ENCODE assay signal across 1 cellular context in genomic region chr6:14693301-14694192, GRCh38.
TF ChIP-seq lines count a peak whose summit lies in the region.

No MANE protein-coding gene starts in this region.

TF ChIP-seq in K562, 482 proteins besides CTCF, POLR2A, EP300 and RAD21 (continues in another document):
- peak; percentile 69 for TF ChIP-seq ZNF592 (IDR thresholded peaks at IDR 0.05)
- peak; percentile 63; the same call in 1 of the 2 replicates for TF ChIP-seq DPF2 (IDR thresholded peaks at IDR 0.05)
- TF ChIP-seq SNAPC5 (CRISPR knock-in tag; IDR thresholded peaks at IDR 0.05): no peak
- no peak for TF ChIP-seq KLF13 (tag; IDR thresholded peaks at IDR 0.05; ENCODE audit: borderline replicate concordance, low read depth)
- no peak for TF ChIP-seq TCF7L2 (IDR thresholded peaks at IDR 0.05; ENCODE audit: low read depth, low read length)
- no peak for TF ChIP-seq SMAD2 (IDR thresholded peaks at IDR 0.05; ENCODE audit: low read depth, low read length)
- TF ChIP-seq TBP (optimal IDR thresholded peaks at IDR 0.05; ENCODE audit: low read depth, low read length): no peak
- TF ChIP-seq, protein P1, sequence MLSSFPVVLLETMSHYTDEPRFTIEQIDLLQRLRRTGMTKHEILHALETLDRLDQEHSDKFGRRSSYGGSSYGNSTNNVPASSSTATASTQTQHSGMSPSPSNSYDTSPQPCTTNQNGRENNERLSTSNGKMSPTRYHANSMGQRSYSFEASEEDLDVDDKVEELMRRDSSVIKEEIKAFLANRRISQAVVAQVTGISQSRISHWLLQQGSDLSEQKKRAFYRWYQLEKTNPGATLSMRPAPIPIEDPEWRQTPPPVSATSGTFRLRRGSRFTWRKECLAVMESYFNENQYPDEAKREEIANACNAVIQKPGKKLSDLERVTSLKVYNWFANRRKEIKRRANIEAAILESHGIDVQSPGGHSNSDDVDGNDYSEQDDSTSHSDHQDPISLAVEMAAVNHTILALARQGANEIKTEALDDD (IDR thresholded peaks at IDR 0.05): peak; percentile 70
- no peak for TF ChIP-seq SNIP1 (IDR thresholded peaks at IDR 0.05; ENCODE audit: low read depth)
- TF ChIP-seq NR2C1 (IDR thresholded peaks at IDR 0.05): no peak
- TF ChIP-seq NR2C1 (tag; IDR thresholded peaks at IDR 0.05): no peak
- TF ChIP-seq, protein P2, sequence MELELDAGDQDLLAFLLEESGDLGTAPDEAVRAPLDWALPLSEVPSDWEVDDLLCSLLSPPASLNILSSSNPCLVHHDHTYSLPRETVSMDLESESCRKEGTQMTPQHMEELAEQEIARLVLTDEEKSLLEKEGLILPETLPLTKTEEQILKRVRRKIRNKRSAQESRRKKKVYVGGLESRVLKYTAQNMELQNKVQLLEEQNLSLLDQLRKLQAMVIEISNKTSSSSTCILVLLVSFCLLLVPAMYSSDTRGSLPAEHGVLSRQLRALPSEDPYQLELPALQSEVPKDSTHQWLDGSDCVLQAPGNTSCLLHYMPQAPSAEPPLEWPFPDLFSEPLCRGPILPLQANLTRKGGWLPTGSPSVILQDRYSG (tag; conservative IDR thresholded peaks at IDR 0.05; ENCODE audit: low read depth): peak; percentile 68; the same call in 1 of the 2 replicates
- TF ChIP-seq, protein P3, sequence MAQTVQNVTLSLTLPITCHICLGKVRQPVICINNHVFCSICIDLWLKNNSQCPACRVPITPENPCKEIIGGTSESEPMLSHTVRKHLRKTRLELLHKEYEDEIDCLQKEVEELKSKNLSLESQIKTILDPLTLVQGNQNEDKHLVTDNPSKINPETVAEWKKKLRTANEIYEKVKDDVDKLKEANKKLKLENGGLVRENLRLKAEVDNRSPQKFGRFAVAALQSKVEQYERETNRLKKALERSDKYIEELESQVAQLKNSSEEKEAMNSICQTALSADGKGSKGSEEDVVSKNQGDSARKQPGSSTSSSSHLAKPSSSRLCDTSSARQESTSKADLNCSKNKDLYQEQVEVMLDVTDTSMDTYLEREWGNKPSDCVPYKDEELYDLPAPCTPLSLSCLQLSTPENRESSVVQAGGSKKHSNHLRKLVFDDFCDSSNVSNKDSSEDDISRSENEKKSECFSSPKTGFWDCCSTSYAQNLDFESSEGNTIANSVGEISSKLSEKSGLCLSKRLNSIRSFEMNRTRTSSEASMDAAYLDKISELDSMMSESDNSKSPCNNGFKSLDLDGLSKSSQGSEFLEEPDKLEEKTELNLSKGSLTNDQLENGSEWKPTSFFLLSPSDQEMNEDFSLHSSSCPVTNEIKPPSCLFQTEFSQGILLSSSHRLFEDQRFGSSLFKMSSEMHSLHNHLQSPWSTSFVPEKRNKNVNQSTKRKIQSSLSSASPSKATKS (CRISPR knock-in tag; IDR thresholded peaks at IDR 0.05): no peak
- no peak for TF ChIP-seq ZBED1 (IDR thresholded peaks at IDR 0.05)
- peak; percentile 28; the same call in 1 of the 2 replicates for TF ChIP-seq BRD4 (IDR thresholded peaks at IDR 0.05)
- TF ChIP-seq SMAD4 (CRISPR knock-in tag; conservative IDR thresholded peaks at IDR 0.05): peak; percentile 57; the same call in 1 of the 2 replicates
- TF ChIP-seq, protein P4, sequence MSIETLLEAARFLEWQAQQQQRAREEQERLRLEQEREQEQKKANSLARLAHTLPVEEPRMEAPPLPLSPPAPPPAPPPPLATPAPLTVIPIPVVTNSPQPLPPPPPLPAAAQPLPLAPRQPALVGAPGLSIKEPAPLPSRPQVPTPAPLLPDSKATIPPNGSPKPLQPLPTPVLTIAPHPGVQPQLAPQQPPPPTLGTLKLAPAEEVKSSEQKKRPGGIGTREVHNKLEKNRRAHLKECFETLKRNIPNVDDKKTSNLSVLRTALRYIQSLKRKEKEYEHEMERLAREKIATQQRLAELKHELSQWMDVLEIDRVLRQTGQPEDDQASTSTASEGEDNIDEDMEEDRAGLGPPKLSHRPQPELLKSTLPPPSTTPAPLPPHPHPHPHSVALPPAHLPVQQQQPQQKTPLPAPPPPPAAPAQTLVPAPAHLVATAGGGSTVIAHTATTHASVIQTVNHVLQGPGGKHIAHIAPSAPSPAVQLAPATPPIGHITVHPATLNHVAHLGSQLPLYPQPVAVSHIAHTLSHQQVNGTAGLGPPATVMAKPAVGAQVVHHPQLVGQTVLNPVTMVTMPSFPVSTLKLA (conservative IDR thresholded peaks at IDR 0.05): 0 out of 4 replicates have a peak, but pooled peaks of 1 of the 2 experiments have one; percentile 16
- TF ChIP-seq FOXM1 (IDR thresholded peaks at IDR 0.05; ENCODE audit: low read depth): 0 out of 2 replicates have a peak, but pooled peaks have one; percentile 13
- no peak for TF ChIP-seq FOXM1 (CRISPR knock-in tag; IDR thresholded peaks at IDR 0.05; ENCODE audit: low read depth)
- no peak for TF ChIP-seq ZNF695 (CRISPR knock-in tag; IDR thresholded peaks at IDR 0.05)
- TF ChIP-seq, protein P5, sequence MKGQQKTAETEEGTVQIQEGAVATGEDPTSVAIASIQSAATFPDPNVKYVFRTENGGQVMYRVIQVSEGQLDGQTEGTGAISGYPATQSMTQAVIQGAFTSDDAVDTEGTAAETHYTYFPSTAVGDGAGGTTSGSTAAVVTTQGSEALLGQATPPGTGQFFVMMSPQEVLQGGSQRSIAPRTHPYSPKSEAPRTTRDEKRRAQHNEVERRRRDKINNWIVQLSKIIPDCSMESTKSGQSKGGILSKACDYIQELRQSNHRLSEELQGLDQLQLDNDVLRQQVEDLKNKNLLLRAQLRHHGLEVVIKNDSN (CRISPR knock-in tag; IDR thresholded peaks at IDR 0.05): no peak
- TF ChIP-seq GATA2 (CRISPR knock-in tag; IDR thresholded peaks at IDR 0.05): 0 out of 2 replicates have a peak, but pooled peaks have one; percentile 46
- TF ChIP-seq SP2 (IDR thresholded peaks at IDR 0.05; ENCODE audit: extremely low read depth, low read depth, low read length, poor library complexity, severe bottlenecking): no peak
- TF ChIP-seq CEBPG (CRISPR knock-in tag; IDR thresholded peaks at IDR 0.05): no peak
- TF ChIP-seq CEBPG (tag; conservative IDR thresholded peaks at IDR 0.05 in 1 of 2, IDR thresholded peaks at IDR 0.05 in 1 of 2): peak; percentile 66 to 73
- TF ChIP-seq PHF21A (IDR thresholded peaks at IDR 0.05; ENCODE audit: borderline replicate concordance, low read depth): no peak
- peak; percentile 15; the same call in 1 of the 2 replicates for TF ChIP-seq SMARCC2 (IDR thresholded peaks at IDR 0.05; ENCODE audit: low read depth)
- TF ChIP-seq ZNF766 (CRISPR knock-in tag; conservative IDR thresholded peaks at IDR 0.05): 0 out of 2 replicates have a peak, but pooled peaks have one; percentile 30
- no peak for TF ChIP-seq RNF2 (IDR thresholded peaks at IDR 0.05)
- no peak for TF ChIP-seq CCNT2 (IDR thresholded peaks at IDR 0.05; ENCODE audit: borderline replicate concordance, extremely low read depth, insufficient read length, low read depth, low read length)
- peak; percentile 85 for TF ChIP-seq CEBPB (tag; IDR thresholded peaks at IDR 0.05)
- TF ChIP-seq SREBF2 (CRISPR knock-in tag; IDR thresholded peaks at IDR 0.05): peak; percentile 78; the same call in 1 of the 2 replicates
- peak; percentile 10; the same call in 1 of the 2 replicates for TF ChIP-seq MYBL2 (IDR thresholded peaks at IDR 0.05; ENCODE audit: low read depth)
- TF ChIP-seq MYBL2 (CRISPR knock-in tag; IDR thresholded peaks at IDR 0.05; ENCODE audit: borderline replicate concordance): no peak
- no peak for TF ChIP-seq ZNF407 (IDR thresholded peaks at IDR 0.05; ENCODE audit: low read depth)
- TF ChIP-seq, protein P6, sequence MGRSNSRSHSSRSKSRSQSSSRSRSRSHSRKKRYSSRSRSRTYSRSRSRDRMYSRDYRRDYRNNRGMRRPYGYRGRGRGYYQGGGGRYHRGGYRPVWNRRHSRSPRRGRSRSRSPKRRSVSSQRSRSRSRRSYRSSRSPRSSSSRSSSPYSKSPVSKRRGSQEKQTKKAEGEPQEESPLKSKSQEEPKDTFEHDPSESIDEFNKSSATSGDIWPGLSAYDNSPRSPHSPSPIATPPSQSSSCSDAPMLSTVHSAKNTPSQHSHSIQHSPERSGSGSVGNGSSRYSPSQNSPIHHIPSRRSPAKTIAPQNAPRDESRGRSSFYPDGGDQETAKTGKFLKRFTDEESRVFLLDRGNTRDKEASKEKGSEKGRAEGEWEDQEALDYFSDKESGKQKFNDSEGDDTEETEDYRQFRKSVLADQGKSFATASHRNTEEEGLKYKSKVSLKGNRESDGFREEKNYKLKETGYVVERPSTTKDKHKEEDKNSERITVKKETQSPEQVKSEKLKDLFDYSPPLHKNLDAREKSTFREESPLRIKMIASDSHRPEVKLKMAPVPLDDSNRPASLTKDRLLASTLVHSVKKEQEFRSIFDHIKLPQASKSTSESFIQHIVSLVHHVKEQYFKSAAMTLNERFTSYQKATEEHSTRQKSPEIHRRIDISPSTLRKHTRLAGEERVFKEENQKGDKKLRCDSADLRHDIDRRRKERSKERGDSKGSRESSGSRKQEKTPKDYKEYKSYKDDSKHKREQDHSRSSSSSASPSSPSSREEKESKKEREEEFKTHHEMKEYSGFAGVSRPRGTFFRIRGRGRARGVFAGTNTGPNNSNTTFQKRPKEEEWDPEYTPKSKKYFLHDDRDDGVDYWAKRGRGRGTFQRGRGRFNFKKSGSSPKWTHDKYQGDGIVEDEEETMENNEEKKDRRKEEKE (IDR thresholded peaks at IDR 0.05; ENCODE audit: borderline replicate concordance in 1 of 2, control insufficient read depth in 1 of 2, low read depth in 2 of 2, low read length in 1 of 2): no peak
- peak; percentile 45; the same call in 1 of the 2 replicates for TF ChIP-seq FOXJ2 (tag; IDR thresholded peaks at IDR 0.05)
